28 cellular contexts compared by ENCODE assay signal in genomic region chr17:6461246-6461645, GRCh38. TPM values are rescaled to one million over a fixed set of nuclear protein-coding genes. Genes with fewer than 3 reads are reported as not detected.
"Had no signal": no experiment of that assay in that cellular context is flagged by ENCODE, and none has a peak within 500 bp of the region (broad histone marks: within the 10 kb centered on the region; RNA-seq: fewer than 3 reads in every experiment).

No MANE protein-coding gene starts in this region.

- H3K4me3 ChIP-seq: esophagus muscularis mucosa, lung, thyroid gland had no signal

- H3K4me2 ChIP-seq: SK-N-SH had no signal

- H3K27ac ChIP-seq: brain microvascular endothelial cell, esophagus muscularis mucosa, thyroid gland had no signal

- H3K36me3 Mint-ChIP-seq: mesothelial cell of epicardium had no signal

- H3K27ac Mint-ChIP-seq: activated CD4-positive, alpha-beta T cell treated with anti-CD3 and anti-CD28 coated beads, Interleukin-2, amount 10 ng/mL, durations not matched to agents 24 days and 14 days; activated naive CD8-positive, alpha-beta T cell treated with anti-CD3 and anti-CD28 coated beads, Interleukin-2, amount 50 U/mL, for 24 hours; activated T-cell treated with anti-CD3 and anti-CD28 coated beads, Interleukin-2, amount 50 U/mL, for 72 hours; mesothelial cell of epicardium; nephron had no signal

- H3K4me1 Mint-ChIP-seq: mesothelial cell of epicardium had no signal

- ATAC-seq: left colon had no signal

- H3K27me3 ChIP-seq: brain microvascular endothelial cell, esophagus muscularis mucosa, thyroid gland had no signal

- H3K9me3 ChIP-seq: esophagus muscularis mucosa, SK-N-SH, thyroid gland had no signal

- H3K9ac ChIP-seq: SK-N-SH had no signal

- DNase-seq: activated CD4-positive, alpha-beta memory T cell treated with anti-CD3 and anti-CD28 coated beads, Interleukin-2, amount 10 ng/mL, durations not matched to agents 7 days and 5 days; activated CD4-positive, alpha-beta T cell treated with anti-CD3 and anti-CD28 coated beads, Interleukin-2, amount 10 ng/mL, durations not matched to agents 24 days and 14 days; activated effector memory CD4-positive, alpha-beta T cell treated with anti-CD3 and anti-CD28 coated beads, Interleukin-2, amount 50 U/mL, for 16 hours; activated naive CD4-positive, alpha-beta T cell treated with anti-CD3 and anti-CD28 coated beads, Interleukin-2, amount 50 U/mL, for 16 hours; anterior cingulate cortex; brain microvascular endothelial cell; central memory CD4-positive, alpha-beta T cell; hypothalamus; left colon; SK-N-SH; stimulated activated CD4-positive, alpha-beta T cell treated with anti-CD3 and anti-CD28 coated beads, Interleukin-4, amount 100 ng/mL, for 1 hour; stimulated activated naive CD4-positive, alpha-beta T cell; thyroid gland had no signal

- H3K4me3 Mint-ChIP-seq: activated CD4-positive, alpha-beta memory T cell treated with anti-CD3 and anti-CD28 coated beads, Interleukin-2, amount 10 ng/mL, durations not matched to agents 7 days and 5 days; activated CD4-positive, alpha-beta T cell treated with anti-CD3 and anti-CD28 coated beads, Interleukin-2, amount 10 ng/mL, durations not matched to agents 24 days and 14 days; activated naive CD8-positive, alpha-beta T cell treated with anti-CD3 and anti-CD28 coated beads, Interleukin-2, amount 50 U/mL, for 24 hours; activated T-cell treated with anti-CD3 and anti-CD28 coated beads, Interleukin-2, amount 50 U/mL, for 72 hours; mesothelial cell of epicardium; nephron had no signal

- H3K36me3 ChIP-seq: brain microvascular endothelial cell, thyroid gland had no signal

- H3K4me1 ChIP-seq: thyroid gland had no signal

- H3K9me3 Mint-ChIP-seq: activated CD4-positive, alpha-beta memory T cell treated with anti-CD3 and anti-CD28 coated beads, Interleukin-2, amount 10 ng/mL, durations not matched to agents 7 days and 5 days; activated CD4-positive, alpha-beta T cell treated with anti-CD3 and anti-CD28 coated beads, Interleukin-2, amount 10 ng/mL, durations not matched to agents 24 days and 14 days; activated naive CD8-positive, alpha-beta T cell treated with anti-CD3 and anti-CD28 coated beads, Interleukin-2, amount 50 U/mL, for 24 hours; activated T-cell treated with anti-CD3 and anti-CD28 coated beads, Interleukin-2, amount 50 U/mL, for 72 hours; mesothelial cell of epicardium; nephron had no signal

RNA-seq across cellular contexts. Expression of gene PIMREG, which starts 17.0 kb away (rescaled TPM):
- total RNA-seq: thyroid gland had no signal

RNA-seq across cellular contexts. Expression of gene AIPL1, which starts 26.3 kb away (rescaled TPM):
- total RNA-seq: activated CD4-positive, alpha-beta memory T cell treated with anti-CD3 and anti-CD28 coated beads, Interleukin-2, amount 10 ng/mL, durations not matched to agents 7 days and 5 days; activated CD4-positive, alpha-beta T cell treated with anti-CD3 and anti-CD28 coated beads, Interleukin-2, amount 10 ng/mL, durations not matched to agents 24 days and 14 days; activated T-cell treated with anti-CD3 and anti-CD28 coated beads, Interleukin-2, amount 50 U/mL, for 72 hours; dermis microvascular lymphatic vessel endothelial cell; esophagus muscularis mucosa; frontal cortex; left colon; lung; mesothelial cell of epicardium; omental fat pad; posterior vena cava; renal cortical epithelial cell; subcutaneous adipose tissue; T-helper 2 cell treated with Interferon-gamma antibody and Interleukin-4, amounts not matched to agents 100 ng/mL and 5 ng/mL, for 36 hours; thyroid gland; ureter had no signal
- polyA plus RNA-seq: keratinocyte, lung, SK-N-SH had no signal
